ENCODE assay signal across 1 cellular context in the genomic region with DNA sequence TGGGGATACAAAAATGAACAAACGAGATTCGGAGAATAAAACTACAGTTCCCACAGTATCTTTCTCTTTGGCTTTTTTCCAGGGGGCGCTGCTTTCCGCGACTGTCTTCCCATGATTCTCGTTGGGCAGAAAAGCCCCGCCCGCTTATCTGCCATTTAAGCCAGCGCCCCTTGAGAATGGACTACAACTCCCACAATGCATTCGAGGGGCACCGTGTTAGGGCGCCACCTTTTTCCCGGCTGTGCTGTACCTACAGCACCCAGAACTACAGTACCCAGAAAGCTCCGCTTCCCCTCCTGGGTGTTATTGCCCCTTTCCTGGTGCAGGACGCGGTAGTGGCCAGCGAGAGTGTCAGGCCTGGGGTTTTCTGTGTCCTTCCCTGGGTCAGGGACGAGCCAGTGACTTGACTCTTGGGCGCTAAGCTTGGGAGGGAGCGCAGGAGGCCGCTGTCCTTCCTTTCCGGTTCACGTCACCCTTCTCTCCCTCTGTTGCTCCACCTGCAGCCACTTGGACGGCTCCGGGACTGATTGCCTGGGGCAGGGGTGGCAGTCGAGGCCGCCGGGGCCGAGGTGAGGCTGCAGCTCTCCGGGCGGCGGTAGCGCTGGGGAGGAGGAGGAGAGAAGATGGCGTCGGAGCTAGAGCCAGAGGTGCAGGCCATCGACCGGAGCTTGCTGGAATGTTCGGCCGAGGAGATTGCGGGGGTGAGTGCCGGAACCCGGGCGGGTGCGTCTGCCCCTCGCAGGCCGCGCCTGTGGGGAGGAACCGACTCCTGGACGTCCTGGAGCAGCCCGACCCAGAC.
A peak's percentile ranks its signal among the peaks of the same experiment; 100 is the strongest.
TF ChIP-seq lines count a peak whose summit lies in the region.

A gene (plus strand): TSS at position 333 of the 799 bp plus-strand sequence. CDS start 291 bp downstream, at position 624.

TF ChIP-seq in K562, 482 proteins besides CTCF, POLR2A, EP300 and RAD21 (continued from another document and continues in another):
- TF ChIP-seq BCL6 (CRISPR knock-in tag; IDR thresholded peaks at IDR 0.05) (no peak), RBFOX2 (IDR thresholded peaks at IDR 0.05; ENCODE audit: low read depth, low read length) (peak; percentile 98), CREB1 (IDR thresholded peaks at IDR 0.05) (peak; percentile 96), CREB1 (CRISPR knock-in tag; IDR thresholded peaks at IDR 0.05) (peak; percentile 86), FOXP1 (CRISPR knock-in tag; IDR thresholded peaks at IDR 0.05) (peak; percentile 82; the same call in 1 of the 2 replicates), JUN (IDR thresholded peaks at IDR 0.05; ENCODE audit: borderline replicate concordance, low read depth, low read length) (peak; percentile 72; the same call in 1 of the 2 replicates), JUN (CRISPR knock-in tag; IDR thresholded peaks at IDR 0.05; ENCODE audit: borderline replicate concordance) (peak; percentile 90), FOXM1 (IDR thresholded peaks at IDR 0.05; ENCODE audit: low read depth) (0 out of 2 replicates have a peak, but pooled peaks have one; percentile 9), FOXM1 (CRISPR knock-in tag; IDR thresholded peaks at IDR 0.05; ENCODE audit: low read depth) (no peak; the same call in 1 of the 2 replicates), SIRT6 (IDR thresholded peaks at IDR 0.05; ENCODE audit: low read depth, low read length) (no peak), ZNF165 (CRISPR knock-in tag; IDR thresholded peaks at IDR 0.05; ENCODE audit: borderline replicate concordance) (0 out of 2 replicates have a peak, but pooled peaks have one; percentile 59), PRPF4 (IDR thresholded peaks at IDR 0.05; ENCODE audit: insufficient read depth, low read depth, low read length, poor library complexity, severe bottlenecking) (peak; percentile 35), SPI1 (IDR thresholded peaks at IDR 0.05; ENCODE audit: borderline replicate concordance, low read depth, low read length) (peak; percentile 90), SMARCE1 (IDR thresholded peaks at IDR 0.05) (0 out of 2 replicates have a peak, but pooled peaks have one; percentile 49), RBM39 (optimal IDR thresholded peaks at IDR 0.05; ENCODE audit: low read depth, low read length) (no peak), RNF2 (IDR thresholded peaks at IDR 0.05) (peak; percentile 86), POLR2B (IDR thresholded peaks at IDR 0.05; ENCODE audit: low read depth, partially characterized antibody) (peak; percentile 94), PRMT5 (CRISPR knock-in tag; IDR thresholded peaks at IDR 0.05) (peak; percentile 81; the same call in 1 of the 2 replicates), DPF2 (IDR thresholded peaks at IDR 0.05) (no peak), ZNF583 (CRISPR knock-in tag; IDR thresholded peaks at IDR 0.05) (0 out of 2 replicates have a peak, but pooled peaks have one; percentile 9), ATF1 (CRISPR knock-in tag; IDR thresholded peaks at IDR 0.05) (no peak; the same call in 1 of the 2 replicates), ATF1 (tag; IDR thresholded peaks at IDR 0.05) (peak; percentile 98), EP400 (IDR thresholded peaks at IDR 0.05) (peak; percentile 87), RBBP5 (IDR thresholded peaks at IDR 0.05; ENCODE audit: borderline replicate concordance, insufficient read depth, low read length, poor library complexity, severe bottlenecking) (peak; percentile 98), SRSF3 (IDR thresholded peaks at IDR 0.05; ENCODE audit: insufficient read depth, low read length) (0 out of 2 replicates have a peak, but pooled peaks have one; percentile 36), JUND (IDR thresholded peaks at IDR 0.05; ENCODE audit: borderline replicate concordance, low read depth, low read length) (peak; percentile 73), JUND (tag; IDR thresholded peaks at IDR 0.05; ENCODE audit: borderline replicate concordance, low read depth, low read length) (peak; percentile 72; the same call in 2 of the 3 replicates), CHD1 (IDR thresholded peaks at IDR 0.05; ENCODE audit: low read length) (peak; percentile 78), YY1 (IDR thresholded peaks at IDR 0.05; ENCODE audit: borderline replicate concordance in 1 of 3, control insufficient read depth in 1 of 3, extremely low read depth in 1 of 3, insufficient read depth in 3 of 3, insufficient read length in 1 of 3, insufficient replicate concordance in 2 of 3, low read depth in 1 of 3, low read length in 2 of 3) (peak; percentile 61 to 90 (median 81)), ELF1 (tag; IDR thresholded peaks at IDR 0.05) (peak; percentile 97), MCM3 (IDR thresholded peaks at IDR 0.05) (no peak), CEBPB (tag; IDR thresholded peaks at IDR 0.05) (peak; percentile 36; the same call in 1 of the 2 replicates), NBN (IDR thresholded peaks at IDR 0.05; ENCODE audit: low read depth) (peak; percentile 45; the same call in 1 of the 2 replicates), FOXA3 (CRISPR knock-in tag; conservative IDR thresholded peaks at IDR 0.05 in 1 of 2, IDR thresholded peaks at IDR 0.05 in 1 of 2) (peak in 1 of 2 experiments; percentile 74; a peak in 2 of 4 replicates), MYBL2 (IDR thresholded peaks at IDR 0.05; ENCODE audit: low read depth) (no peak), MYBL2 (CRISPR knock-in tag; IDR thresholded peaks at IDR 0.05; ENCODE audit: borderline replicate concordance) (no peak), ARID1B (IDR thresholded peaks at IDR 0.05) (peak; percentile 48; the same call in 1 of the 2 replicates), BACH1 (tag; IDR thresholded peaks at IDR 0.05) (peak; percentile 82; the same call in 1 of the 2 replicates), ZFP36 (IDR thresholded peaks at IDR 0.05; ENCODE audit: low read depth, low read length, partially characterized antibody) (peak; percentile 39), DMBX1 (CRISPR knock-in tag; IDR thresholded peaks at IDR 0.05; ENCODE audit: borderline replicate concordance) (peak; percentile 68; the same call in 1 of the 2 replicates), GABPB1 (CRISPR knock-in tag; IDR thresholded peaks at IDR 0.05) (peak; percentile 91)
- TF ChIP-seq, protein P1, sequence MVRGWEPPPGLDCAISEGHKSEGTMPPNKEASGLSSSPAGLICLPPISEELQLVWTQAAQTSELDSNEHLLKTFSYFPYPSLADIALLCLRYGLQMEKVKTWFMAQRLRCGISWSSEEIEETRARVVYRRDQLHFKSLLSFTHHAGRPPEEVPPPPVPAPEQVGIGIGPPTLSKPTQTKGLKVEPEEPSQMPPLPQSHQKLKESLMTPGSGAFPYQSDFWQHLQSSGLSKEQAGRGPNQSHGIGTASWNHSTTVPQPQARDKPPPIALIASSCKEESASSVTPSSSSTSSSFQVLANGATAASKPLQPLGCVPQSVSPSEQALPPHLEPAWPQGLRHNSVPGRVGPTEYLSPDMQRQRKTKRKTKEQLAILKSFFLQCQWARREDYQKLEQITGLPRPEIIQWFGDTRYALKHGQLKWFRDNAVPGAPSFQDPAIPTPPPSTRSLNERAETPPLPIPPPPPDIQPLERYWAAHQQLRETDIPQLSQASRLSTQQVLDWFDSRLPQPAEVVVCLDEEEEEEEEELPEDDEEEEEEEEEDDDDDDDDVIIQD (CRISPR knock-in tag; IDR thresholded peaks at IDR 0.05) = 0 out of 2 replicates have a peak, but pooled peaks have one; percentile 63
- TF ChIP-seq, protein P2, sequence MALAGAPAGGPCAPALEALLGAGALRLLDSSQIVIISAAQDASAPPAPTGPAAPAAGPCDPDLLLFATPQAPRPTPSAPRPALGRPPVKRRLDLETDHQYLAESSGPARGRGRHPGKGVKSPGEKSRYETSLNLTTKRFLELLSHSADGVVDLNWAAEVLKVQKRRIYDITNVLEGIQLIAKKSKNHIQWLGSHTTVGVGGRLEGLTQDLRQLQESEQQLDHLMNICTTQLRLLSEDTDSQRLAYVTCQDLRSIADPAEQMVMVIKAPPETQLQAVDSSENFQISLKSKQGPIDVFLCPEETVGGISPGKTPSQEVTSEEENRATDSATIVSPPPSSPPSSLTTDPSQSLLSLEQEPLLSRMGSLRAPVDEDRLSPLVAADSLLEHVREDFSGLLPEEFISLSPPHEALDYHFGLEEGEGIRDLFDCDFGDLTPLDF (CRISPR knock-in tag; IDR thresholded peaks at IDR 0.05) = peak; percentile 95
- TF ChIP-seq, protein P3, sequence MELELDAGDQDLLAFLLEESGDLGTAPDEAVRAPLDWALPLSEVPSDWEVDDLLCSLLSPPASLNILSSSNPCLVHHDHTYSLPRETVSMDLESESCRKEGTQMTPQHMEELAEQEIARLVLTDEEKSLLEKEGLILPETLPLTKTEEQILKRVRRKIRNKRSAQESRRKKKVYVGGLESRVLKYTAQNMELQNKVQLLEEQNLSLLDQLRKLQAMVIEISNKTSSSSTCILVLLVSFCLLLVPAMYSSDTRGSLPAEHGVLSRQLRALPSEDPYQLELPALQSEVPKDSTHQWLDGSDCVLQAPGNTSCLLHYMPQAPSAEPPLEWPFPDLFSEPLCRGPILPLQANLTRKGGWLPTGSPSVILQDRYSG (tag; conservative IDR thresholded peaks at IDR 0.05; ENCODE audit: low read depth) = peak; percentile 89
- TF ChIP-seq, protein P4, sequence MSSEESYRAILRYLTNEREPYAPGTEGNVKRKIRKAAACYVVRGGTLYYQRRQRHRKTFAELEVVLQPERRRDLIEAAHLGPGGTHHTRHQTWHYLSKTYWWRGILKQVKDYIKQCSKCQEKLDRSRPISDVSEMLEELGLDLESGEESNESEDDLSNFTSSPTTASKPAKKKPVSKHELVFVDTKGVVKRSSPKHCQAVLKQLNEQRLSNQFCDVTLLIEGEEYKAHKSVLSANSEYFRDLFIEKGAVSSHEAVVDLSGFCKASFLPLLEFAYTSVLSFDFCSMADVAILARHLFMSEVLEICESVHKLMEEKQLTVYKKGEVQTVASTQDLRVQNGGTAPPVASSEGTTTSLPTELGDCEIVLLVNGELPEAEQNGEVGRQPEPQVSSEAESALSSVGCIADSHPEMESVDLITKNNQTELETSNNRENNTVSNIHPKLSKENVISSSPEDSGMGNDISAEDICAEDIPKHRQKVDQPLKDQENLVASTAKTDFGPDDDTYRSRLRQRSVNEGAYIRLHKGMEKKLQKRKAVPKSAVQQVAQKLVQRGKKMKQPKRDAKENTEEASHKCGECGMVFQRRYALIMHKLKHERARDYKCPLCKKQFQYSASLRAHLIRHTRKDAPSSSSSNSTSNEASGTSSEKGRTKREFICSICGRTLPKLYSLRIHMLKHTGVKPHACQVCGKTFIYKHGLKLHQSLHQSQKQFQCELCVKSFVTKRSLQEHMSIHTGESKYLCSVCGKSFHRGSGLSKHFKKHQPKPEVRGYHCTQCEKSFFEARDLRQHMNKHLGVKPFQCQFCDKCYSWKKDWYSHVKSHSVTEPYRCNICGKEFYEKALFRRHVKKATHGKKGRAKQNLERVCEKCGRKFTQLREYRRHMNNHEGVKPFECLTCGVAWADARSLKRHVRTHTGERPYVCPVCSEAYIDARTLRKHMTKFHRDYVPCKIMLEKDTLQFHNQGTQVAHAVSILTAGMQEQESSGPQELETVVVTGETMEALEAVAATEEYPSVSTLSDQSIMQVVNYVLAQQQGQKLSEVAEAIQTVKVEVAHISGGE (CRISPR knock-in tag; IDR thresholded peaks at IDR 0.05) = peak in 1 of 3 experiments; percentile 94; a peak in 2 of 6 replicates
- TF ChIP-seq, protein P5, sequence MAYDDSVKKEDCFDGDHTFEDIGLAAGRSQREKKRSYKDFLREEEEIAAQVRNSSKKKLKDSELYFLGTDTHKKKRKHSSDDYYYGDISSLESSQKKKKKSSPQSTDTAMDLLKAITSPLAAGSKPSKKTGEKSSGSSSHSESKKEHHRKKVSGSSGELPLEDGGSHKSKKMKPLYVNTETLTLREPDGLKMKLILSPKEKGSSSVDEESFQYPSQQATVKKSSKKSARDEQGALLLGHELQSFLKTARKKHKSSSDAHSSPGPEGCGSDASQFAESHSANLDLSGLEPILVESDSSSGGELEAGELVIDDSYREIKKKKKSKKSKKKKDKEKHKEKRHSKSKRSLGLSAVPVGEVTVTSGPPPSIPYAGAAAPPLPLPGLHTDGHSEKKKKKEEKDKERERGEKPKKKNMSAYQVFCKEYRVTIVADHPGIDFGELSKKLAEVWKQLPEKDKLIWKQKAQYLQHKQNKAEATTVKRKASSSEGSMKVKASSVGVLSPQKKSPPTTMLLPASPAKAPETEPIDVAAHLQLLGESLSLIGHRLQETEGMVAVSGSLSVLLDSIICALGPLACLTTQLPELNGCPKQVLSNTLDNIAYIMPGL (CRISPR knock-in tag; IDR thresholded peaks at IDR 0.05) = peak; percentile 83; the same call in 1 of the 2 replicates
- TF ChIP-seq, protein P6, sequence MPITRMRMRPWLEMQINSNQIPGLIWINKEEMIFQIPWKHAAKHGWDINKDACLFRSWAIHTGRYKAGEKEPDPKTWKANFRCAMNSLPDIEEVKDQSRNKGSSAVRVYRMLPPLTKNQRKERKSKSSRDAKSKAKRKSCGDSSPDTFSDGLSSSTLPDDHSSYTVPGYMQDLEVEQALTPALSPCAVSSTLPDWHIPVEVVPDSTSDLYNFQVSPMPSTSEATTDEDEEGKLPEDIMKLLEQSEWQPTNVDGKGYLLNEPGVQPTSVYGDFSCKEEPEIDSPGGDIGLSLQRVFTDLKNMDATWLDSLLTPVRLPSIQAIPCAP (CRISPR knock-in tag; IDR thresholded peaks at IDR 0.05; ENCODE audit: borderline replicate concordance) = no peak
- TF ChIP-seq, protein P7, sequence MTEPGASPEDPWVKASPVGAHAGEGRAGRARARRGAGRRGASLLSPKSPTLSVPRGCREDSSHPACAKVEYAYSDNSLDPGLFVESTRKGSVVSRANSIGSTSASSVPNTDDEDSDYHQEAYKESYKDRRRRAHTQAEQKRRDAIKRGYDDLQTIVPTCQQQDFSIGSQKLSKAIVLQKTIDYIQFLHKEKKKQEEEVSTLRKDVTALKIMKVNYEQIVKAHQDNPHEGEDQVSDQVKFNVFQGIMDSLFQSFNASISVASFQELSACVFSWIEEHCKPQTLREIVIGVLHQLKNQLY (CRISPR knock-in tag; conservative IDR thresholded peaks at IDR 0.05) = no peak
- TF ChIP-seq, protein P8, sequence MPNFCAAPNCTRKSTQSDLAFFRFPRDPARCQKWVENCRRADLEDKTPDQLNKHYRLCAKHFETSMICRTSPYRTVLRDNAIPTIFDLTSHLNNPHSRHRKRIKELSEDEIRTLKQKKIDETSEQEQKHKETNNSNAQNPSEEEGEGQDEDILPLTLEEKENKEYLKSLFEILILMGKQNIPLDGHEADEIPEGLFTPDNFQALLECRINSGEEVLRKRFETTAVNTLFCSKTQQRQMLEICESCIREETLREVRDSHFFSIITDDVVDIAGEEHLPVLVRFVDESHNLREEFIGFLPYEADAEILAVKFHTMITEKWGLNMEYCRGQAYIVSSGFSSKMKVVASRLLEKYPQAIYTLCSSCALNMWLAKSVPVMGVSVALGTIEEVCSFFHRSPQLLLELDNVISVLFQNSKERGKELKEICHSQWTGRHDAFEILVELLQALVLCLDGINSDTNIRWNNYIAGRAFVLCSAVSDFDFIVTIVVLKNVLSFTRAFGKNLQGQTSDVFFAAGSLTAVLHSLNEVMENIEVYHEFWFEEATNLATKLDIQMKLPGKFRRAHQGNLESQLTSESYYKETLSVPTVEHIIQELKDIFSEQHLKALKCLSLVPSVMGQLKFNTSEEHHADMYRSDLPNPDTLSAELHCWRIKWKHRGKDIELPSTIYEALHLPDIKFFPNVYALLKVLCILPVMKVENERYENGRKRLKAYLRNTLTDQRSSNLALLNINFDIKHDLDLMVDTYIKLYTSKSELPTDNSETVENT (CRISPR knock-in tag; IDR thresholded peaks at IDR 0.05) = peak; percentile 83
